Comparison of ENCODE assay signal across 8 cellular contexts in the genomic region with DNA sequence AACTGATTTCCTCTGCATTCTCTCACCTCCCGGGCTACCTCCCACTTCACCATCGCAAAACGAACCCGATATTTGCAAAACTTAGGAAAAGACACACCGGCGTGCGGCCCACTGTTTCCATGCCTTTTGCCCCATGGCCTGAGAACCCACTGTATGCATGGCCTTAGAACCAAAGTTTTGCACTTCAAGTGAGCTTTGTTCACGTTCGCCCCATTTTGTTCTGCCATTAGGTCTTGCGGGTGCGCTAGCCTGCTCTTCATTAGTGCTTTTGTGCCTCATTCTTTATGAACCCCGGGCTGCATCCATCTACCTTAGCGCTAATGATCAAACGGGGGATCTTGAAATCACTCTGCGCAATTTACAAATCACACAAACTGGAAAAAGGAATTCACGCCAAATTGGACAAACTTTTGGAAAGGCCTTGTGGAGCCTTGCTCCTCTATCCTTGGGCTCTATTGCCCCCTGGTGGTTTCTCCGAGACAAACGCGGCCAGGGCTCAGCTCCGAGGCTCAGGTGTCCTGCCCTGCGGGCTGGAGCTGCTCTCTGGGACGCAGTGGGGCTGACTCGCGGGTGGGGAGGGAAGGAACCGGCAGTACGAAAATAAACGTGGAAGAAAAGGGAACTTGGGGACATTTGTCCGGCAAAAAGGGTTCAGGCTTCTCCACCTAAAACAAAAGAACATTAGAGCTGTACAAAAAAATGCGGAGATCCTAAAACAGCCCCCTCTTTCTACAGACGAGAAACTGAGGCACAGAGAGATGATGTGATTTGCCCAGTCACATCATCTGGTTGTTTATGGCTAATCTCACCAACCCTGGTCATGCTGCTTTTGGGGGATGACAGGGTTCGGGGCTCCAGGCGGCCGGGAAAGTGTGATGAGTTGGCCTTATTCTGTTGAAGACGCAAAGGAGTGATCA.
DNase-seq lines count a peak whose midpoint lies in the region; ATAC-seq and TF ChIP-seq lines count a peak whose summit lies in the region.

No MANE protein-coding gene starts in this region.

- peaks cover 6% of the 10 kb centered on the region for H3K27me3 Mint-ChIP-seq in mesothelial cell of epicardium (ENCODE audit: low read depth)

- peak overlapping the region; percentile 87 for H3K27ac Mint-ChIP-seq in mesothelial cell of epicardium

- H3K36me3 Mint-ChIP-seq in mesothelial cell of epicardium, result no peaks in the 10 kb centered on the region

- ATAC-seq in HG03439 (IDR thresholded peaks at IDR 0.05; ENCODE audit: unreplicated experiment), result peak; percentile 57

- peaks cover 70% of the 10 kb centered on the region for H3K4me1 Mint-ChIP-seq in mesothelial cell of epicardium

- peak overlapping the region; percentile 72 for H3K4me3 Mint-ChIP-seq in mesothelial cell of epicardium

- no peaks in the 10 kb centered on the region for H3K9me3 Mint-ChIP-seq in mesothelial cell of epicardium

- no peak overlapping the region for H3K27ac ChIP-seq in 22Rv1
- no peak overlapping the region for H3K27ac ChIP-seq in epithelial cell of prostate

- TF ChIP-seq CTCF in 22Rv1 (IDR thresholded peaks at IDR 0.05) (peak; percentile 96), GM12874 (IDR thresholded peaks at IDR 0.05; ENCODE audit: insufficient read depth, low read depth, low read length) (peak; percentile 85), mesothelial cell of epicardium (IDR thresholded peaks at IDR 0.05; ENCODE audit: unreplicated experiment) (peak; percentile 93)

- peak; percentile 67 for DNase-seq in NCI-H748 treated with DMSO at 0.1 percent for 48 hours (lab: John Stamatoyannopoulos, UW)
- peak; percentile 78 for DNase-seq in activated CD8-positive, alpha-beta memory T cell treated with anti-CD3 and anti-CD28 coated beads for 24 hours
- DNase-seq in epithelial cell of prostate (ENCODE audit: low read depth, low spot score), result peak; percentile 16
- DNase-seq in mesothelial cell of epicardium (ENCODE audit: low spot score in 2 of 2, unreplicated experiment in 2 of 2), result peak; percentile 71 to 89
- peak; percentile 25 to 68 (median 47) for DNase-seq in stimulated activated naive CD4-positive, alpha-beta T cell (lab: John Stamatoyannopoulos, UW)

Comparison
In these comparisons a context has a peak if more than half of its experiments do, and no peak if none do; other contexts are left out.
1. DNase-seq: peak in every context shown above with its lines; median percentile 80 in mesothelial cell of epicardium; 78 in activated CD8-positive, alpha-beta memory T cell treated with anti-CD3 and anti-CD28 coated beads for 24 hours; 67 in NCI-H748 treated with DMSO at 0.1 percent for 48 hours; 47 in stimulated activated naive CD4-positive, alpha-beta T cell; 16 in epithelial cell of prostate.